In the genomic region with DNA sequence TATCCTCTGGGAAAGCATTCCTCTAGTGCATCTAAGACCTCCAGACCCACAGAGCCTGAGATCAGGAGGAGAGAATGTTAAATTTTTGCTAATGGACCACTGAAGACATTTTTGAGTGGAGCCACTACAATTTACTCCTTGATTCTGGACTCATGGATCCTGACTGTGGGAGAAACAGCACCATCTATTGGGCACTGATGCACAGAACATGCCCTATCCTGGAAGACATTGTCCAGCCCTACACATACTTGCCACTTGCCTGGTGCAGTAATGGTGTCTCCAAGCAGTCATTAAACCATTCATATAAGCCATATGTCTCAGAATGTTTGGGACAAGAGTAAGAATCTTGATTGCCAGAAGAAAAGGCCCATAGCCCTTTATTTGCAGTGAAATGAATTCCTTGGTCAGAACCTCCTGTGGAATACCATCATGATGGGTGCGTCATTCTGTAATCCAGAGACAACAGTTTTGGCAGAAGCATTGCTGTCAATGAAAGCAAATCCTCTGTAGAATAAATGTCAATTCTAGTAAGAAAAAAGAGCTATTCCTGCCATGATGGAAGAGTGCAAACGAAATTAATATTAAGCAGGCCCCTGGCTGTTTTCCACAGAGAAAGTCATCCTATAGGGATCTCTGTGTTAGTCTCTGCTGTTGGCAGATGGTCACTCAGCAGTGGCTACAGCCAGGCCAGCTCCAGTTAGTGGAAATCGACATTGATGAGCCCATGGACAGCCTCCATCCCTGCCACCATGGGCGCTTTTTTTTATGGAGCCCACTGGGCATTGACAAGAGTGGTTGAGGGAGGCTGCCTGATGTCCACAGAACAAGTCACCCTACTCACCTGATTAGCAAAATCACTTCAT, we compare ENCODE assay signal across 8 cellular contexts. TPM values are rescaled to one million over a fixed set of nuclear protein-coding genes. Genes with fewer than 3 reads are reported as not detected.
DNase-seq lines count a peak whose midpoint lies in the region; ATAC-seq, FAIRE-seq and TF ChIP-seq lines count a peak whose summit lies in the region.

No MANE protein-coding gene starts in this region.

- TF ChIP-seq POLR2A in GM12892 (IDR thresholded peaks at IDR 0.05; ENCODE audit: low read depth, low read length) (no peak), breast epithelium (IDR thresholded peaks at IDR 0.05) (no peak)

- H3K27me3 ChIP-seq in BLaER1 treated with 17β-estradiol and CSF1 and Interleukin-3, amounts not matched to agents 10 nM and 100 nM: no peaks in the 10 kb centered on the region
- H3K27me3 ChIP-seq in breast epithelium (no peaks in the 10 kb centered on the region), thoracic aorta (replicated peaks; ENCODE audit: insufficient read depth) (no peaks in the 10 kb centered on the region)

- peaks cover 36 to 50% (median 47%) of the 10 kb centered on the region in 10 experiments for H3K4me1 ChIP-seq in BLaER1 treated with 17β-estradiol and CSF1 and Interleukin-3, amounts not matched to agents 10 nM and 100 nM
- no peaks in the 10 kb centered on the region for H3K4me1 ChIP-seq in breast epithelium
- H3K4me1 ChIP-seq in kidney (ENCODE audit: control insufficient read depth in 1 of 2, insufficient read depth in 1 of 2, low read depth in 1 of 2, low read length in 2 of 2): peaks cover 11 to 19% of the 10 kb centered on the region in 2 donors
- no peaks in the 10 kb centered on the region for H3K4me1 ChIP-seq in thoracic aorta (ENCODE audit: control insufficient read depth in 1 of 2, low read depth in 2 of 2)

- peaks cover 0 to 10% (median 0%) of the 10 kb centered on the region in 11 experiments; a peak in 4 of 22 replicates for H4K20me1 ChIP-seq in BLaER1 treated with 17β-estradiol and CSF1 and Interleukin-3, amounts not matched to agents 10 nM and 100 nM

- 0 out of 22 replicates have a peak overlapping the region, but pooled peaks of 1 of the 11 experiments have one; percentile 59 for H3K27ac ChIP-seq in BLaER1 treated with 17β-estradiol and CSF1 and Interleukin-3, amounts not matched to agents 10 nM and 100 nM
- H3K27ac ChIP-seq in breast epithelium (no peak overlapping the region), kidney (ENCODE audit: low read depth in 2 of 2, low read length in 2 of 2) (no peak overlapping the region), thoracic aorta (no peak overlapping the region)

- H3K9ac ChIP-seq in BLaER1 treated with 17β-estradiol and CSF1 and Interleukin-3, amounts not matched to agents 10 nM and 100 nM: 0 out of 22 replicates have a peak overlapping the region, but pooled peaks of 1 of the 11 experiments have one; percentile 20
- H3K9ac ChIP-seq in kidney (ENCODE audit: low read length in 2 of 2): no peak overlapping the region

- peak overlapping the region; percentile 62 to 96 (median 83) for H3K4me2 ChIP-seq in BLaER1 treated with 17β-estradiol and CSF1 and Interleukin-3, amounts not matched to agents 10 nM and 100 nM

- TF ChIP-seq CTCF in breast epithelium (IDR thresholded peaks at IDR 0.05) (peak in 2 of 3 donors; percentile 34 to 56), kidney (IDR thresholded peaks at IDR 0.05; ENCODE audit: borderline replicate concordance, extremely low read depth, insufficient read depth) (peak; percentile 80), thoracic aorta (IDR thresholded peaks at IDR 0.05) (peak; percentile 41)

- H3K9me3 ChIP-seq in BLaER1 treated with 17β-estradiol and CSF1 and Interleukin-3, amounts not matched to agents 10 nM and 100 nM (replicated peaks in 1 of 11): no peaks in the 10 kb centered on the region
- H3K9me3 ChIP-seq in breast epithelium (no peaks in the 10 kb centered on the region), kidney (ENCODE audit: control insufficient read depth in 1 of 2, low read length in 2 of 2) (no peaks in the 10 kb centered on the region), thoracic aorta (no peaks in the 10 kb centered on the region)

- intact Hi-C loops in breast epithelium (cut with DNase I; ENCODE audit: low total_unique reads): no loop called here
- intact Hi-C loops in kidney (cut with DNase I): no loop called here

- H3K36me3 ChIP-seq in BLaER1 treated with 17β-estradiol and CSF1 and Interleukin-3, amounts not matched to agents 10 nM and 100 nM: no peaks in the 10 kb centered on the region
- H3K36me3 ChIP-seq in breast epithelium (no peaks in the 10 kb centered on the region), kidney (ENCODE audit: control insufficient read depth in 1 of 2, insufficient read depth in 2 of 2, low read length in 2 of 2) (no peaks in the 10 kb centered on the region), thoracic aorta (no peaks in the 10 kb centered on the region)

- no peak overlapping the region for H3K4me3 ChIP-seq in BLaER1 treated with 17β-estradiol and CSF1 and Interleukin-3, amounts not matched to agents 10 nM and 100 nM
- no peak overlapping the region for H3K4me3 ChIP-seq in breast epithelium
- no peak overlapping the region for H3K4me3 ChIP-seq in kidney (ENCODE audit: low read length in 2 of 2)
- H3K4me3 ChIP-seq in thoracic aorta: no peak overlapping the region

- DNase-seq in GM12892 (ENCODE audit: insufficient read length): no peak
- peak; percentile 18 for DNase-seq in NCI-H82 treated with DMSO at 0.1 percent for 48 hours (lab: John Stamatoyannopoulos, UW; ENCODE audit: unreplicated experiment)
- DNase-seq in breast epithelium (ENCODE audit: low spot score in 2 of 2): no peak
- no peak for DNase-seq in kidney
- DNase-seq in thoracic aorta (ENCODE audit: low spot score): no peak

- FAIRE-seq in GM12892 (lab: Jason Lieb, UNC) (peak; percentile 99), kidney (lab: Jason Lieb, UNC) (peak; percentile 52)

- ATAC-seq in thoracic aorta (ENCODE audit: insufficient number of reproducible peaks, low FRiP score, low read depth) (no peak), GM18502 (IDR thresholded peaks at IDR 0.05; ENCODE audit: poor library complexity, unreplicated experiment) (no peak), GM18498 (IDR thresholded peaks at IDR 0.05; ENCODE audit: unreplicated experiment) (no peak)

RNA-seq across cellular contexts. Expression of a gene that starts 43.5 kb away (rescaled TPM):
- not detected for polyA plus RNA-seq in GM12892 (2012; ENCODE audit: missing spikeins)
- total RNA-seq in breast epithelium: not detected
- 0.76 TPM for total RNA-seq in kidney
- polyA plus RNA-seq in kidney (ENCODE audit: insufficient read depth, low read depth, low replicate concordance): not detected
- not detected for total RNA-seq in thoracic aorta
